ENCODE assay signal across 19 cellular contexts in genomic region chr7:43353902-43354301, GRCh38.
DNase-seq lines count a peak whose midpoint lies in the region; ATAC-seq and TF ChIP-seq lines count a peak whose summit lies in the region.
"Had no signal": no experiment of that assay in that cellular context is flagged by ENCODE, and none has a peak within 500 bp of the region (broad histone marks: within the 10 kb centered on the region; RNA-seq: fewer than 3 reads in every experiment).

No MANE protein-coding gene starts in this region.

- H3K9me3 ChIP-seq in HCT116 (ENCODE audit: control insufficient read depth in 1 of 2, insufficient read depth in 1 of 2, low read depth in 1 of 2, low read length in 2 of 2) = peaks cover 0 to 8% of the 10 kb centered on the region in 2 experiments; a peak in 1 of 4 replicates
- peaks cover 2% of the 10 kb centered on the region for H3K9me3 ChIP-seq in osteoblast (ENCODE audit: low read depth, low read length)
- H3K9me3 ChIP-seq: thyroid gland had no signal

- H4K20me1 ChIP-seq in HCT116 (ENCODE audit: insufficient read depth) = no peaks in the 10 kb centered on the region
- no peaks in the 10 kb centered on the region for H4K20me1 ChIP-seq in osteoblast (ENCODE audit: insufficient read depth, low read length)

- H3K4me1 ChIP-seq in HCT116 (ENCODE audit: control insufficient read depth in 1 of 2, insufficient read depth in 2 of 2, low read length in 2 of 2) (no peaks in the 10 kb centered on the region), osteoblast (ENCODE audit: insufficient read depth, low read length) (no peaks in the 10 kb centered on the region)
- H3K4me1 ChIP-seq: adrenal gland, thyroid gland had no signal

- no TSS peak for BruUV-seq in HCT116 (replicated peaks; lab: Mats Ljungman, UMichigan)

- H3K36me3 ChIP-seq in HCT116 (ENCODE audit: control insufficient read depth in 1 of 2, insufficient read depth in 2 of 2, low read length in 2 of 2) (no peaks in the 10 kb centered on the region), osteoblast (ENCODE audit: insufficient read depth, low read length) (no peaks in the 10 kb centered on the region)
- H3K36me3 ChIP-seq: adrenal gland, thyroid gland had no signal

- H2AFZ ChIP-seq in HCT116 (ENCODE audit: low read depth, low read length, poor library complexity, severe bottlenecking) (no peak overlapping the region), osteoblast (ENCODE audit: low read length) (no peak overlapping the region)

- intact Hi-C loops in HCT116 (cut with micrococcal nuclease) = loop anchor here (5.0 to 10.0 kb wide), 2 partner anchors 412 to 1409 kb away; no protein-coding TSS in a partner anchor

- no peak overlapping the region for H3K27ac ChIP-seq in C4-2B
- no peak overlapping the region for H3K27ac ChIP-seq in HCT116 (ENCODE audit: low read depth, low read length)
- no peak overlapping the region for H3K27ac ChIP-seq in osteoblast (ENCODE audit: low read depth, low read length)
- H3K27ac ChIP-seq: adrenal gland, thyroid gland had no signal

- no peak for ATAC-seq in HCT116
- ATAC-seq: stimulated activated naive CD8-positive, alpha-beta T cell treated with anti-CD3 and anti-CD28 coated beads, Interleukin-15, Interleukin-2, amounts not matched to agents 100 U/mL and 50 U/mL, for 24 hours had no signal

- TF ChIP-seq CTCF in C4-2B (conservative IDR thresholded peaks at IDR 0.05) = peak; percentile 29
- TF ChIP-seq CTCF in HCT116 (IDR thresholded peaks at IDR 0.05 in 2 of 3, conservative IDR thresholded peaks at IDR 0.05 in 1 of 3; ENCODE audit: borderline replicate concordance in 1 of 3, insufficient read depth in 1 of 3, low read depth in 2 of 3, low read length in 2 of 3) = peak; percentile 7 to 47 (median 20); a peak in 3 of 6 replicates
- TF ChIP-seq CTCF in epithelial cell of esophagus (IDR thresholded peaks at IDR 0.05; ENCODE audit: insufficient read depth, low read depth, low read length, missing control alignments) = peak; percentile 12
- no peak for TF ChIP-seq CTCF in osteoblast (IDR thresholded peaks at IDR 0.05; ENCODE audit: extremely low read depth, low read depth, low read length)

- CTCF ChIA-PET in HCT116 (lab: Charles Lee) = no interaction called here

- no peaks in the 10 kb centered on the region for H3K9me2 ChIP-seq in HCT116 (ENCODE audit: insufficient read depth)

- H3K4me3 ChIP-seq in HCT116 (replicated peaks in 1 of 2; ENCODE audit: low read depth in 1 of 2, low read length in 2 of 2) (no peak overlapping the region), epithelial cell of esophagus (ENCODE audit: low read length) (no peak overlapping the region), osteoblast (ENCODE audit: insufficient read depth, low read length) (no peak overlapping the region)
- H3K4me3 ChIP-seq: adrenal gland, thyroid gland had no signal

- H3K27me3 ChIP-seq in HCT116 (ENCODE audit: insufficient read depth, low read length) (no peaks in the 10 kb centered on the region), osteoblast (ENCODE audit: insufficient read depth, low read length) (no peaks in the 10 kb centered on the region)
- H3K27me3 ChIP-seq: adrenal gland, thyroid gland had no signal

- RAD21 ChIA-PET in HCT116 (lab: Charles Lee; ENCODE audit: low non-redundant PET in 1 of 2, low total read pairs in 2 of 2, uncharacterized antibody in 2 of 2, unreplicated experiment in 2 of 2) = no interaction called here

- DNase-seq in HCT116 (ENCODE audit: low read depth, low spot score) (peak; percentile 6), OCI-M1 (lab: John Stamatoyannopoulos, UW) (peak; percentile 0), epithelial cell of esophagus (ENCODE audit: low read depth) (no peak), SK-N-DZ (ENCODE audit: low spot score) (no peak), NCI-H1092 treated with DMSO at 0.1 percent for 48 hours (lab: John Stamatoyannopoulos, UW) (no peak), osteoblast (ENCODE audit: insufficient read length, low spot score, missing footprints) (no peak), germinal center (ENCODE audit: low spot score) (no peak)
- DNase-seq: activated CD4-positive, alpha-beta T cell treated with anti-CD3 and anti-CD28 coated beads, Interleukin-2, amount 50 U/mL, for 1 hour; activated gamma-delta T cell treated with Interleukin-2 at 50 U/mL for 16 hours; adrenal gland; CD4-positive, alpha-beta memory T cell; DMS79; NCI-H1048; NCI-H2029; NCI-H446; small intestine; stimulated activated naive CD8-positive, alpha-beta T cell treated with anti-CD3 and anti-CD28 coated beads, Interleukin-15, Interleukin-2, amounts not matched to agents 100 U/mL and 50 U/mL, for 24 hours; thyroid gland had no signal

- peak; percentile 54 for TF ChIP-seq RAD21 in HCT116 (IDR thresholded peaks at IDR 0.05; ENCODE audit: low read depth)

- H3K79me2 ChIP-seq in HCT116 (ENCODE audit: insufficient read depth, low read length) (no peaks in the 10 kb centered on the region), osteoblast (ENCODE audit: insufficient read depth, low read length) (no peaks in the 10 kb centered on the region)

- H3K4me2 ChIP-seq in HCT116 (ENCODE audit: low read length) (no peak overlapping the region), osteoblast (ENCODE audit: insufficient read depth, low read length) (no peak overlapping the region)

- TF ChIP-seq POLR2A in HCT116 (IDR thresholded peaks at IDR 0.05; ENCODE audit: borderline replicate concordance, extremely low read depth, insufficient read depth, insufficient read length) = no peak

- POLR2A ChIA-PET in HCT116 (lab: Charles Lee) = no interaction called here

- no peak overlapping the region for H3K9ac ChIP-seq in HCT116 (ENCODE audit: low read length)

TF ChIP-seq in HCT116, 20 proteins besides CTCF, POLR2A, EP300 and RAD21:
- TF ChIP-seq FOSL1 (IDR thresholded peaks at IDR 0.05; ENCODE audit: low read depth) = no peak
- TF ChIP-seq YY1 (IDR thresholded peaks at IDR 0.05; ENCODE audit: extremely low read depth, insufficient replicate concordance, low read depth, low read length) = no peak
- no peak for TF ChIP-seq ATF3 (IDR thresholded peaks at IDR 0.05)
- TF ChIP-seq EZH2phosphoT487 (IDR thresholded peaks at IDR 0.05; ENCODE audit: borderline replicate concordance) = no peak
- TF ChIP-seq ZFX (IDR thresholded peaks at IDR 0.05) = no peak
- peak; percentile 49; the same call in 1 of the 2 replicates for TF ChIP-seq CBX3 (IDR thresholded peaks at IDR 0.05; ENCODE audit: low read depth)
- TF ChIP-seq SRF (IDR thresholded peaks at IDR 0.05; ENCODE audit: low read depth) = no peak

Comparison
In these comparisons a context has a peak if more than half of its experiments do, and no peak if none do; other contexts are left out.
1. DNase-seq: peak in HCT116 (single experiment) and OCI-M1 (single experiment); none in epithelial cell of esophagus (single experiment), SK-N-DZ (single experiment), NCI-H1092 treated with DMSO at 0.1 percent for 48 hours (single experiment), osteoblast (single experiment) and germinal center (single experiment).